ENCODE assay signal across 8 cellular contexts in genomic region chr9:91727316-91727861, GRCh38.
DNase-seq lines count a peak whose midpoint lies in the region; ATAC-seq and TF ChIP-seq lines count a peak whose summit lies in the region.

No MANE protein-coding gene starts in this region.

- H3K4me3 ChIP-seq in MG63 (no peak overlapping the region), WI38 (ENCODE audit: low read depth, low read length) (no peak overlapping the region), fibroblast of mammary gland (ENCODE audit: control insufficient read depth, low read depth, low read length) (no peak overlapping the region)

- peak; percentile 47 for TF ChIP-seq CTCF in WI38 (IDR thresholded peaks at IDR 0.05; ENCODE audit: low read depth, low read length)
- TF ChIP-seq CTCF in fibroblast of mammary gland (conservative IDR thresholded peaks at IDR 0.05; ENCODE audit: control insufficient read depth, insufficient read depth, low read depth, low read length), result peak; percentile 65
- TF ChIP-seq CTCF in neural crest cell (conservative IDR thresholded peaks at IDR 0.05), result peak; percentile 80

- H3K36me3 Mint-ChIP-seq in neural crest cell (ENCODE audit: low read depth), result no peaks in the 10 kb centered on the region

- H3K9me3 Mint-ChIP-seq in neural crest cell, result no peaks in the 10 kb centered on the region

- H3K9me3 ChIP-seq in MG63, result no peaks in the 10 kb centered on the region

- H3K36me3 ChIP-seq in MG63, result no peaks in the 10 kb centered on the region

- H3K4me1 Mint-ChIP-seq in neural crest cell, result no peaks in the 10 kb centered on the region

- peak; percentile 53 for ATAC-seq in GM18868 (IDR thresholded peaks at IDR 0.05; ENCODE audit: unreplicated experiment)
- ATAC-seq in HG02588 (IDR thresholded peaks at IDR 0.05; ENCODE audit: unreplicated experiment), result no peak

- peak; percentile 31 for DNase-seq in COLO668 (lab: John Stamatoyannopoulos, UW; ENCODE audit: unreplicated experiment)
- DNase-seq in MG63, result peak; percentile 30
- DNase-seq in fibroblast of mammary gland (ENCODE audit: low read depth), result peak; percentile 59
- DNase-seq in neural crest cell (ENCODE audit: low read depth, low spot score), result peak; percentile 44
- no peak for DNase-seq in NCI-H187 (lab: John Stamatoyannopoulos, UW)

- H3K27me3 Mint-ChIP-seq in neural crest cell (ENCODE audit: low read depth), result no peaks in the 10 kb centered on the region

- H3K27me3 ChIP-seq in MG63, result no peaks in the 10 kb centered on the region

- H3K27ac Mint-ChIP-seq in neural crest cell (ENCODE audit: unreplicated experiment), result no peak overlapping the region

- H3K4me3 Mint-ChIP-seq in neural crest cell, result no peak overlapping the region

Comparison
In these comparisons a context has a peak if more than half of its experiments do, and no peak if none do; other contexts are left out.
1. DNase-seq: peak in COLO668 (single experiment), MG63 (single experiment), fibroblast of mammary gland (single experiment) and neural crest cell (single experiment); none in NCI-H187 (0 of 2).
2. Peak in every context shown above with its lines, with median percentiles within 50 percentile points of each other: CTCF ChIP-seq.